Comparison of ENCODE assay signal across 19 cellular contexts in the genomic region with DNA sequence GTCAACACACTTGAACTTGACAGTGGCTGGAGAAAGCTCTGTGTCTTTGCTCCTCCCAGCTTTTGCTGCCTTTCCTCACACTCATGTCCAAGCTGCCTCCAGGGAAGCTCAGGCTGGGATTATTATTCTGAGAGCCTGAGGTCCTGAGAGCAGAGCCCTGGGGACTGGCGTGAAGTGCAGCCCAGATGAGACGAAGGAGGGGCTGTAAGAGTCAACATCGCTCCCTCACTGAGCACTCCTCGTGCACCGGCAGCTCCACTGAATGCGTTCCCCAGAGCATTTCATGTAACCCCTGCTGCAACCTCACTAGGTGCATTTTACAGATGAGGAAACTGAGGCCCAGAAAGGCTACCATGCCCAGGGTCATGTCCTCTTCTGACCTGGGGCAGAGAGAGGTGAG.
"Had no signal": no experiment of that assay in that cellular context is flagged by ENCODE, and none has a peak within 500 bp of the region (broad histone marks: within the 10 kb centered on the region; RNA-seq: fewer than 3 reads in every experiment).

No MANE protein-coding gene starts in this region.

- DNase-seq: activated CD4-positive, alpha-beta memory T cell treated with anti-CD3 and anti-CD28 coated beads for 36 hours; activated CD4-positive, alpha-beta T cell treated with anti-CD3 and anti-CD28 coated beads for 4 hours; activated naive CD4-positive, alpha-beta T cell treated with anti-CD3 and anti-CD28 coated beads for 36 hours; activated T-cell treated with anti-CD3 and anti-CD28 coated beads for 4 hours; central memory CD4-positive, alpha-beta T cell; colonic mucosa; nephron progenitor cell; occipital lobe; SK-N-SH; stimulated activated CD4-positive, alpha-beta T cell treated with anti-CD3 and anti-CD28 coated beads, Interleukin-4, amount 100 ng/mL, for 4 hours had no signal

- H3K4me1 Mint-ChIP-seq: stimulated activated memory B cell treated with anti-CD40 and anti-IgM and Interleukin-4, amounts not matched to agents 10 μg/mL and 1 μg/mL and 100 μg/mL, for 72 hours had no signal

- H3K36me3 Mint-ChIP-seq: activated CD4-positive, alpha-beta memory T cell treated with anti-CD3 and anti-CD28 coated beads for 36 hours; stimulated activated memory B cell treated with anti-CD40 and anti-IgM and Interleukin-4, amounts not matched to agents 10 μg/mL and 1 μg/mL and 100 μg/mL, for 72 hours had no signal

- H3K4me3 Mint-ChIP-seq: activated CD4-positive, alpha-beta memory T cell treated with anti-CD3 and anti-CD28 coated beads for 36 hours; activated naive CD4-positive, alpha-beta T cell treated with anti-CD3 and anti-CD28 coated beads for 36 hours; brain; mesothelial cell of epicardium; nephron progenitor cell; stimulated activated memory B cell treated with anti-CD40 and anti-IgM and Interleukin-4, amounts not matched to agents 10 μg/mL and 1 μg/mL and 100 μg/mL, for 72 hours; T-helper 2 cell treated with Interferon-gamma antibody and Interleukin-4, amounts not matched to agents 5 μg/mL and 100 μg/mL, for 36 hours; WTC11 had no signal

- H3K27ac ChIP-seq: colonic mucosa, right lobe of liver, thoracic aorta had no signal

- H3K9me2 ChIP-seq: SK-N-SH had no signal

- H3K4me2 ChIP-seq: SK-N-SH had no signal

- ATAC-seq: right lobe of liver; stimulated activated memory B cell treated with anti-CD40 and anti-IgM and Interleukin-4, amounts not matched to agents 10 μg/mL and 1 μg/mL and 100 μg/mL, for 72 hours; WTC11 had no signal

- H3K27me3 ChIP-seq: colonic mucosa, right lobe of liver had no signal

- H3K9me3 ChIP-seq: colonic mucosa, right lobe of liver, SK-N-SH, thoracic aorta had no signal

- H3K36me3 ChIP-seq: colonic mucosa, right lobe of liver, thoracic aorta had no signal

- H3K27ac Mint-ChIP-seq: activated CD4-positive, alpha-beta memory T cell treated with anti-CD3 and anti-CD28 coated beads for 36 hours; activated naive CD4-positive, alpha-beta T cell treated with anti-CD3 and anti-CD28 coated beads for 36 hours; brain; mesothelial cell of epicardium; nephron progenitor cell; progenitor cell of endocrine pancreas; stimulated activated memory B cell treated with anti-CD40 and anti-IgM and Interleukin-4, amounts not matched to agents 10 μg/mL and 1 μg/mL and 100 μg/mL, for 72 hours; T-helper 2 cell treated with Interferon-gamma antibody and Interleukin-4, amounts not matched to agents 5 μg/mL and 100 μg/mL, for 36 hours; WTC11 had no signal

- H3K4me3 ChIP-seq: colonic mucosa, lung, right lobe of liver, thoracic aorta had no signal

- H3K4me1 ChIP-seq: colonic mucosa, right lobe of liver had no signal
